33 cellular contexts compared by ENCODE assay signal in the genomic region with DNA sequence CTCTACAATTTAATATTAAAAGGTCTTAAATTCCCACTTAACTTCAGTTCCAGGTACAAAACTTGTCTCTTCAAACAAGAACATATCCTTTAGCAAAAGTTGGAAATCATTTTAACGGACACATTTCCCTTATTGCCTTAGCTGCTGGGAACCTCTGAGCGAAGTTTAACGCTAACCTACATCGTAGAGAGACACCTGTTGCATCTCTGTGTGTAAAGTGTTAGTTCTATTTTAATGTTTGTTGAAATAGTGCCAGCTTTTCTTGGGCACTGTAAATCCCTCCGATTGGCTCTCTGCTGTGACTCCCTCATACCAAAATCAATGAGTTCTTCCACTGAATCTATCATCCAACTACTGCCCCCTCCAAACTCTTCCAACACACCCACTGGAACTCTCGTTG. TPM values are rescaled to one million over a fixed set of nuclear protein-coding genes. Genes with fewer than 3 reads are reported as not detected.
"Had no signal": no experiment of that assay in that cellular context is flagged by ENCODE, and none has a peak within 500 bp of the region (broad histone marks: within the 10 kb centered on the region; RNA-seq: fewer than 3 reads in every experiment).

No MANE protein-coding gene starts in this region.

- H3K27me3 ChIP-seq: ovary, right atrium auricular region, right lobe of liver, uterus had no signal

- H3K4me2 ChIP-seq: neural progenitor cell, smooth muscle cell had no signal

- H3K9me3 Mint-ChIP-seq: mesothelial cell of epicardium, natural killer cell, type B pancreatic cell had no signal

- H3K9me3 ChIP-seq: neutrophil, ovary, right lobe of liver, uterus had no signal

- ATAC-seq: left colon; left lung; lower lobe of right lung; natural killer cell; right lobe of liver; stimulated activated memory B cell treated with anti-CD40 and anti-IgM and Interleukin-4, amounts not matched to agents 10 μg/mL and 1 μg/mL and 100 μg/mL, for 72 hours; stimulated activated naive CD8-positive, alpha-beta T cell treated with anti-CD3 and anti-CD28 coated beads, Interleukin-15, amount 100 ng/mL, for 72 hours had no signal

- H3K4me3 ChIP-seq: left lung, lower lobe of right lung, neural progenitor cell, ovary, right atrium auricular region, right lobe of liver, smooth muscle cell, tibial nerve, uterus had no signal

- FAIRE-seq: islet of Langerhans, kidney had no signal

- H3K4me3 Mint-ChIP-seq: immature natural killer cell; mesothelial cell of epicardium; natural killer cell; nephron progenitor cell; neural progenitor cell; stimulated activated memory B cell treated with anti-CD40 and anti-IgM and Interleukin-4, amounts not matched to agents 10 μg/mL and 1 μg/mL and 100 μg/mL, for 72 hours; stimulated activated naive CD8-positive, alpha-beta T cell treated with anti-CD3 and anti-CD28 coated beads, Interleukin-15, amount 100 ng/mL, for 72 hours; type B pancreatic cell had no signal

- H3K27ac ChIP-seq: left lung, lower lobe of right lung, neural progenitor cell, neutrophil, ovary, right atrium auricular region, right lobe of liver, tibial nerve, uterus had no signal

- H2AFZ ChIP-seq: neural progenitor cell had no signal

- H3K27ac Mint-ChIP-seq: immature natural killer cell; mesothelial cell of epicardium; natural killer cell; nephron progenitor cell; neural progenitor cell; progenitor cell of endocrine pancreas; stimulated activated memory B cell treated with anti-CD40 and anti-IgM and Interleukin-4, amounts not matched to agents 10 μg/mL and 1 μg/mL and 100 μg/mL, for 72 hours; stimulated activated naive CD8-positive, alpha-beta T cell treated with anti-CD3 and anti-CD28 coated beads, Interleukin-15, amount 100 ng/mL, for 72 hours; type B pancreatic cell had no signal

- H3K36me3 ChIP-seq: left lung, lower lobe of right lung, neural progenitor cell, neutrophil, ovary, right atrium auricular region, right lobe of liver, tibial nerve, uterus had no signal

- H3K36me3 Mint-ChIP-seq: mesothelial cell of epicardium; natural killer cell; neural progenitor cell; stimulated activated memory B cell treated with anti-CD40 and anti-IgM and Interleukin-4, amounts not matched to agents 10 μg/mL and 1 μg/mL and 100 μg/mL, for 72 hours; type B pancreatic cell had no signal

- DNase-seq: hypothalamus; immature natural killer cell; kidney; left colon; left lung; lower lobe of right lung; mammary epithelial cell; mesendoderm; naive B cell; natural killer cell; nephron progenitor cell; occipital lobe; ovary; right lobe of liver; stimulated activated CD4-positive, alpha-beta T cell treated with anti-CD3 and anti-CD28 coated beads, Interleukin-1b, Interleukin-23, amount 100 ng/mL, for 48 hours; stimulated activated CD4-positive, alpha-beta T cell treated with anti-CD3 and anti-CD28 coated beads, Interleukin-2, amount 100 ng/mL, for 48 hours; stimulated activated CD4-positive, alpha-beta T cell treated with anti-CD3 and anti-CD28 coated beads, Interleukin-4, amount 100 ng/mL, for 4 hours; stimulated activated CD8-positive, alpha-beta memory T cell treated with anti-CD3 and anti-CD28 coated beads, Interleukin-4, amount 100 ng/mL, for 48 hours; stimulated activated naive CD4-positive, alpha-beta T cell treated with Interleukin-2 at 50 U/mL for 16 hours; stimulated activated naive CD8-positive, alpha-beta T cell treated with anti-CD3 and anti-CD28 coated beads, Interleukin-15, amount 100 ng/mL, for 72 hours; substantia nigra; uterus had no signal

RNA-seq across cellular contexts. Expression of gene HIF3A, which starts 2.4 kb away (rescaled TPM):
- total RNA-seq: mammary epithelial cell, mononuclear cell, natural killer cell had no signal
- polyA plus RNA-seq: immature natural killer cell had no signal
